34 cellular contexts compared by ENCODE assay signal in the genomic region with DNA sequence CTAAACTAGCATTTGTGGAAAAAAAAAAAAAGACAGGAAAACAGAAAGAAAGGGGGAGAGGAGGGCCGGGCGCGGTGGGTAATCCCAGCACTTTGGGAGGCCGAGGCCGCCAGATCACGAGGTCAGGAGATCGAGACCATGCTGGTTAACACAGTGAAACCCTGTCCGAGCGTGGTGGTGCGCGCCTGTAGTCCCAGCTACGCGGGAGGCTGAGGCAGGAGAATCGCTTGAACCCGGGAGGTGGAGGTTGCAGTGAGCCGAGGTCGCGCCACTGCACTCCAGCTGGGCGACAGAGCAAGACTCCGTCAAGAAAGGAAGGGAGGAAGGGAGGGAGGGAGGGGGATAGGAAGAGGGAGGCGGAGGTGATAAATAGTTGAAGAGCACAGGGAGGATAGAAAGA. TPM values are rescaled to one million over a fixed set of nuclear protein-coding genes. Genes with fewer than 3 reads are reported as not detected.
A peak's percentile ranks its signal among the peaks of the same experiment; 100 is the strongest.
DNase-seq lines count a peak whose midpoint lies in the region; ATAC-seq, FAIRE-seq and TF ChIP-seq lines count a peak whose summit lies in the region.
"Had no signal": no experiment of that assay in that cellular context is flagged by ENCODE, and none has a peak within 500 bp of the region (broad histone marks: within the 10 kb centered on the region; RNA-seq: fewer than 3 reads in every experiment).

No MANE protein-coding gene starts in this region.

- intact Hi-C loops in K562 (cut with micrococcal nuclease): no loop called here

- H3K4me1 ChIP-seq in HEK293 (ENCODE audit: control insufficient read depth, insufficient read depth, low read length) (no peaks in the 10 kb centered on the region), K562 (replicated peaks in 1 of 2; ENCODE audit: control insufficient read depth in 2 of 2, insufficient read depth in 2 of 2, low read length in 2 of 2) (peaks cover 0 to 3% of the 10 kb centered on the region in 2 experiments; a peak in 1 of 5 replicates), small intestine (ENCODE audit: control insufficient read depth in 2 of 2, insufficient read depth in 1 of 2, low read depth in 1 of 2, low read length in 1 of 2) (no peaks in the 10 kb centered on the region)
- H3K4me1 ChIP-seq: A549; BE2C; BLaER1; BLaER1 treated with 17β-estradiol and CSF1 and Interleukin-3, amounts not matched to agents 10 nM and 100 nM; Caco-2 had no signal

- no peak for TF ChIP-seq RAD21 in K562 (CRISPR knock-in tag; conservative IDR thresholded peaks at IDR 0.05 in 1 of 2, IDR thresholded peaks at IDR 0.05 in 1 of 2)

- no peak for TF ChIP-seq CTCF in HEK293 (tag by site-specific recombination; IDR thresholded peaks at IDR 0.05)
- TF ChIP-seq CTCF in K562 (IDR thresholded peaks at IDR 0.05 in 2 of 3, conservative IDR thresholded peaks at IDR 0.05 in 1 of 3; ENCODE audit: insufficient read depth in 2 of 3, low read depth in 1 of 3, low read length in 3 of 3): no peak
- no peak for TF ChIP-seq CTCF in nephron progenitor cell (IDR thresholded peaks at IDR 0.05)

- WGBS in K562 (ENCODE audit: insufficient coverage, low coverage, missing lambda C conversion rate): 23% methylated on average over 14 of the region's 21 CpGs
- WGBS in small intestine, 3 donors: 91 to 94% (median 93%) methylated on average over 21 of the region's 21 CpGs

- no peaks in the 10 kb centered on the region for H3K9me1 ChIP-seq in K562 (ENCODE audit: control insufficient read depth, insufficient read depth, low read length)

- peaks cover 14% of the 10 kb centered on the region for H3K4me1 Mint-ChIP-seq in nephron progenitor cell
- H3K4me1 Mint-ChIP-seq: B cell; CD14-positive monocyte; CD4-positive, alpha-beta memory T cell; CD4-positive, CD25-positive, alpha-beta regulatory T cell; CD8-positive, alpha-beta memory T cell had no signal

- peak; percentile 36; the same call in 2 of the 3 replicates for ATAC-seq in K562
- ATAC-seq: A549; CD8-positive, alpha-beta T cell had no signal

- CTCF ChIA-PET in HEK293 (lab: Yijun Ruan, JAX): interaction anchor here (0.7 kb wide), 1 partner anchor 35 kb away, joined by 3 read pairs; no protein-coding TSS in a partner anchor
- CTCF ChIA-PET in K562 (lab: Yijun Ruan, JAX; ENCODE audit: low intra/inter-chr PET ratio): interaction anchor here (0.8 kb wide), 1 partner anchor 578 kb away, joined by 3 read pairs; no protein-coding TSS in a partner anchor

- peak overlapping the region; percentile 19 for H3K4me3 Mint-ChIP-seq in nephron progenitor cell
- H3K4me3 Mint-ChIP-seq: B cell; CD14-positive monocyte; CD4-positive, alpha-beta T cell; CD4-positive, CD25-positive, alpha-beta regulatory T cell; CD8-positive, alpha-beta memory T cell; CD8-positive, alpha-beta T cell had no signal

- H3K27ac ChIP-seq in HEK293 (ENCODE audit: extremely low read depth, low read depth, low read length) (no peak overlapping the region), K562 (ENCODE audit: extremely low read depth, low read depth, low read length) (no peak overlapping the region), small intestine (ENCODE audit: low read depth in 1 of 2, low read length in 1 of 2) (no peak overlapping the region)
- H3K27ac ChIP-seq: 22Rv1; A549; BLaER1; BLaER1 treated with 17β-estradiol and CSF1 and Interleukin-3, amounts not matched to agents 10 nM and 100 nM; C4-2B had no signal

- H2AFZ ChIP-seq in K562 (ENCODE audit: low read depth, low read length): no peak overlapping the region

- DNase-seq in K562 (ENCODE audit: extremely low read depth in 1 of 4, low spot score in 3 of 4): no peak
- no peak for DNase-seq in nephron progenitor cell
- DNase-seq in small intestine: no peak
- DNase-seq in medulla oblongata (ENCODE audit: extremely low spot score): no peak
- no peak for DNase-seq in NCI-H2107 (lab: John Stamatoyannopoulos, UW)
- DNase-seq: 8988T; ACHN; AML-193; BE2C; C1 segment of cervical spinal cord; Caco-2; Calu3; CD4-positive, alpha-beta memory T cell; CD4-positive, alpha-beta T cell; CD4-positive, CD25-positive, alpha-beta regulatory T cell; CD8-positive, alpha-beta memory T cell; CD8-positive, alpha-beta T cell; COR-L47; DMS 273 treated with DMSO at 0.1 percent for 48 hours; DMS153; DMS53; DMS79; DMS79 treated with DMSO at 0.1 percent for 48 hours; DND-41; EL had no signal

- H3K27me3 Mint-ChIP-seq in nephron progenitor cell (ENCODE audit: low read depth, poor library complexity): peaks cover 4% of the 10 kb centered on the region
- H3K27me3 Mint-ChIP-seq: B cell; CD4-positive, alpha-beta T cell had no signal

- no peaks in the 10 kb centered on the region for H3K36me3 Mint-ChIP-seq in nephron progenitor cell (ENCODE audit: low read depth)
- H3K36me3 Mint-ChIP-seq: CD14-positive monocyte; CD4-positive, alpha-beta memory T cell; CD4-positive, CD25-positive, alpha-beta regulatory T cell; CD8-positive, alpha-beta memory T cell; CD8-positive, alpha-beta T cell had no signal

- H3K9me3 ChIP-seq in HEK293 (ENCODE audit: control insufficient read depth, insufficient read depth, low read depth, low read length) (no peaks in the 10 kb centered on the region), K562 (replicated peaks; ENCODE audit: control insufficient read depth, insufficient read depth, low read depth, low read length) (no peaks in the 10 kb centered on the region), small intestine (ENCODE audit: control insufficient read depth, low read depth) (no peaks in the 10 kb centered on the region)
- H3K9me3 ChIP-seq: A549; BE2C; BLaER1; BLaER1 treated with 17β-estradiol and CSF1 and Interleukin-3, amounts not matched to agents 10 nM and 100 nM; Caco-2 had no signal

- H3K36me3 ChIP-seq in HEK293 (ENCODE audit: control insufficient read depth in 2 of 2, insufficient read depth in 1 of 2, low read length in 2 of 2) (no peaks in the 10 kb centered on the region), K562 (ENCODE audit: control insufficient read depth, insufficient read depth, low read length) (no peaks in the 10 kb centered on the region), small intestine (ENCODE audit: control insufficient read depth in 2 of 2, insufficient read depth in 2 of 2, low read length in 2 of 2) (no peaks in the 10 kb centered on the region)
- H3K36me3 ChIP-seq: BE2C; BLaER1; BLaER1 treated with 17β-estradiol and CSF1 and Interleukin-3, amounts not matched to agents 10 nM and 100 nM had no signal

- H3K27me3 ChIP-seq in K562 (ENCODE audit: control insufficient read depth in 2 of 2, insufficient read depth in 2 of 2, low read length in 2 of 2) (peaks cover 8 to 22% of the 10 kb centered on the region in 2 experiments), small intestine (ENCODE audit: control insufficient read depth in 2 of 2, insufficient read depth in 2 of 2, low read length in 2 of 2) (no peaks in the 10 kb centered on the region)
- H3K27me3 ChIP-seq: BLaER1; BLaER1 treated with 17β-estradiol and CSF1 and Interleukin-3, amounts not matched to agents 10 nM and 100 nM had no signal

- no peak for FAIRE-seq in K562 (lab: Jason Lieb, UNC)
- no peak for FAIRE-seq in small intestine (lab: Jason Lieb, UNC)
- FAIRE-seq: A549, D721Med had no signal

- no peaks in the 10 kb centered on the region for H3K79me2 ChIP-seq in K562 (ENCODE audit: control insufficient read depth, insufficient read depth, low read length)

- TF ChIP-seq POLR2A in K562 (conservative IDR thresholded peaks at IDR 0.05): no peak

- POLR2A ChIA-PET in HEK293 (lab: Yijun Ruan, JAX) (no interaction called here), K562 (lab: Yijun Ruan, JAX) (interaction anchor here (0.6 kb wide), 1 partner anchor 23 kb away, joined by 3 read pairs; no protein-coding TSS in a partner anchor)

- no TSS peak for BruUV-seq in K562 (replicated peaks; lab: Mats Ljungman, UMichigan)

- H3K4me3 ChIP-seq in HEK293 (ENCODE audit: low read depth, low read length): no peak overlapping the region
- H3K4me3 ChIP-seq in K562: no peak overlapping the region
- no peak overlapping the region for H3K4me3 ChIP-seq in small intestine (ENCODE audit: low read depth in 1 of 2, low read length in 2 of 2)
- H3K4me3 ChIP-seq: A549; BLaER1; BLaER1 treated with 17β-estradiol and CSF1 and Interleukin-3, amounts not matched to agents 10 nM and 100 nM had no signal

- no peak overlapping the region for H3K4me2 ChIP-seq in K562 (ENCODE audit: insufficient read depth, low read length)
- H3K4me2 ChIP-seq: A549; BLaER1; BLaER1 treated with 17β-estradiol and CSF1 and Interleukin-3, amounts not matched to agents 10 nM and 100 nM had no signal

- in situ Hi-C loops in K562 (cut with MboI): no loop called here

- no peaks in the 10 kb centered on the region for H4K20me1 ChIP-seq in K562 (replicated peaks; ENCODE audit: control insufficient read depth, insufficient read depth, low read length)
- H4K20me1 ChIP-seq: BLaER1; BLaER1 treated with 17β-estradiol and CSF1 and Interleukin-3, amounts not matched to agents 10 nM and 100 nM had no signal

- no peak for TF ChIP-seq EP300 in K562 (IDR thresholded peaks at IDR 0.05; ENCODE audit: low read length)

- no peaks in the 10 kb centered on the region for H3K9me3 Mint-ChIP-seq in nephron progenitor cell
- H3K9me3 Mint-ChIP-seq: CD4-positive, alpha-beta T cell; CD4-positive, CD25-positive, alpha-beta regulatory T cell; CD8-positive, alpha-beta T cell had no signal

- H3K27ac Mint-ChIP-seq in nephron progenitor cell: no peak overlapping the region
- H3K27ac Mint-ChIP-seq: B cell; CD14-positive monocyte; CD4-positive, alpha-beta memory T cell; CD4-positive, alpha-beta T cell; CD4-positive, CD25-positive, alpha-beta regulatory T cell; CD8-positive, alpha-beta memory T cell; CD8-positive, alpha-beta T cell had no signal

- H3K9ac ChIP-seq in K562 (ENCODE audit: insufficient read depth in 1 of 2, low read depth in 2 of 2, low read length in 2 of 2): no peak overlapping the region
- H3K9ac ChIP-seq: BLaER1; BLaER1 treated with 17β-estradiol and CSF1 and Interleukin-3, amounts not matched to agents 10 nM and 100 nM had no signal

RNA-seq across cellular contexts. Expression of gene LBR, which starts 54.7 kb away (rescaled TPM):
- 218 and 419 TPM in 2 replicates for total RNA-seq in K562 (2011; cell fraction: chromatin; rRNA removed; ENCODE audit: low replicate concordance)
- 192 and 198 TPM in 2 replicates for total RNA-seq in K562 (2011; cell fraction: nucleolus; rRNA removed)
- total RNA-seq in K562 (2011; cell fraction: nucleoplasm; rRNA removed): 268 and 304 TPM in 2 replicates
- 102 and 116 TPM in 2 replicates for total RNA-seq in K562 (2014; rRNA removed)
- total RNA-seq in K562 (2014; rRNA removed; fragmentation: Illumina TruSeq; extraction: Trizol): 205 and 234 TPM in 2 replicates
- 177 and 192 TPM in 2 replicates for total RNA-seq in K562 (2015; rRNA removed; fragmentation: Illumina TruSeq; extraction: Trizol)
- total RNA-seq in K562 (2021): 229 and 235 TPM in 2 replicates
- polyA plus RNA-seq in K562 (2011; rRNA removed): 170 and 197 TPM in 2 replicates
- polyA plus RNA-seq in K562 (2011; cell fraction: cytosol; rRNA removed): 90.3 and 164 TPM in 2 replicates
- polyA plus RNA-seq in K562 (2011; cell fraction: nucleus; rRNA removed): 137 and 143 TPM in 2 replicates
- 106 and 154 TPM in 2 replicates for polyA plus RNA-seq in K562 (2012)
- polyA plus RNA-seq in K562 (2014; fragmentation: Illumina TruSeq; extraction: Trizol): 160 and 197 TPM in 2 replicates
- polyA plus RNA-seq in K562 (2014; fragmentation: Nextera tagmentation; extraction: Ambion mirVana): 100 to 1,000 TPM; 203 to 217 TPM
- 144 and 147 TPM in 2 replicates for polyA plus RNA-seq in K562 (2014; rRNA removed)
- 186 and 194 TPM in 2 replicates for polyA minus RNA-seq in K562 (2011; rRNA and poly(A)+ RNA removed)
- polyA minus RNA-seq in K562 (2011; cell fraction: cytosol; rRNA and poly(A)+ RNA removed): 95.8 and 96.2 TPM in 2 replicates
- polyA minus RNA-seq in K562 (2011; cell fraction: nucleus; rRNA and poly(A)+ RNA removed): 102 and 157 TPM in 2 replicates
- 10 to 100 TPM in 1 of 3 donors, 1 to 10 TPM in 2; 7.3 to 64.9 (median 9.4) TPM for polyA plus RNA-seq in small intestine
